ENCODE assay signal across 17 cellular contexts in the genomic region with DNA sequence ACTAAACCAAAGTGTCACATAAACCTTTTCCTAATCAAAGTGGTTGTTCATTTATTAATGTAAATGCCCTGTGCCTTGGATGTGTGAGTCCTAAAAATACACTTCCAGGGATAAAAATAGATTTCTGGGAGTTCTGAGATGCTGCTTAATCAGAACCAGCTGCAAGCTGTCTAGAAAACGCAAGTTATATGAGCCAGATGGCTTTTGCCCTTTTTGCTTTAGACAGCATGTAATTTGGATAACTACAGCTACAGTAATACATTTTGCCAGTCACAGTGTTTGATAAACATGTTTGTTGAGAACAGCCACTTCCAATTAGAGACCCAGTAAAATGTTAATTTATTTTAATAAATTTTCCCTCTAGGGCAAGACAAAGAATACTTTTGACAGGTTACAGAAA.
A peak's percentile ranks its signal among the peaks of the same experiment; 100 is the strongest.
DNase-seq lines count a peak whose midpoint lies in the region; ATAC-seq and TF ChIP-seq lines count a peak whose summit lies in the region.
"Had no signal": no experiment of that assay in that cellular context is flagged by ENCODE, and none has a peak within 500 bp of the region (broad histone marks: within the 10 kb centered on the region; RNA-seq: fewer than 3 reads in every experiment).

No MANE protein-coding gene starts in this region.

- H3K4me3 ChIP-seq in BE2C (ENCODE audit: low read depth, low read length) (no peak overlapping the region), HAP-1 (no peak overlapping the region)
- H3K4me3 ChIP-seq: Peyer's patch had no signal

- H3K4me3 Mint-ChIP-seq in brain = no peak overlapping the region
- H3K4me3 Mint-ChIP-seq: activated CD4-positive, alpha-beta T cell treated with anti-CD3 and anti-CD28 coated beads, Interleukin-2, amount 10 ng/mL, durations not matched to agents 24 days and 14 days; activated T-cell treated with anti-CD3 and anti-CD28 coated beads, Interleukin-2, amount 50 U/mL, for 24 hours; CD14-positive monocyte had no signal

- in situ Hi-C loops in HAP-1 (cut with MboI; ENCODE audit: low sequenced_read_pairs) = no loop called here

- DNase-seq in BE2C (peak; percentile 28), NCI-H2171 (lab: John Stamatoyannopoulos, UW) (peak; percentile 18), iris pigment epithelial cell (ENCODE audit: low read depth) (peak; percentile 4), HAP-1 (ENCODE audit: low spot score in 2 of 2) (no peak), DMS114 treated with DMSO at 0.1 percent for 48 hours (lab: John Stamatoyannopoulos, UW; ENCODE audit: unreplicated experiment) (no peak), activated T-cell treated with anti-CD3 and anti-CD28 coated beads for 4 hours (no peak)
- DNase-seq: activated CD4-positive, alpha-beta T cell treated with anti-CD3 and anti-CD28 coated beads, Interleukin-2, amount 10 ng/mL, durations not matched to agents 24 days and 14 days; activated T-cell treated with anti-CD3 and anti-CD28 coated beads, Interleukin-2, amount 50 U/mL, for 24 hours; kidney glomerular epithelial cell; NCI-H146; NCI-H526 treated with DMSO at 0.1 percent for 48 hours; Peyer's patch; stimulated activated CD4-positive, alpha-beta T cell treated with anti-CD3 and anti-CD28 coated beads, Interleukin-2, amount 100 ng/mL, for 24 hours; trophoblast cell had no signal

- H3K27me3 ChIP-seq in BE2C = no peaks in the 10 kb centered on the region
- peaks cover 6% of the 10 kb centered on the region; the same call in 1 of the 2 replicates for H3K27me3 ChIP-seq in HAP-1 (ENCODE audit: low read depth)
- H3K27me3 ChIP-seq: Peyer's patch had no signal

- H3K4me1 ChIP-seq in BE2C (peaks cover 32% of the 10 kb centered on the region), HAP-1 (no peaks in the 10 kb centered on the region)
- H3K4me1 ChIP-seq: Peyer's patch had no signal

- TF ChIP-seq CTCF in BE2C (IDR thresholded peaks at IDR 0.05; ENCODE audit: low read depth, low read length) = no peak
- no peak for TF ChIP-seq CTCF in brain (conservative IDR thresholded peaks at IDR 0.05)

- no peaks in the 10 kb centered on the region for H3K36me3 ChIP-seq in BE2C
- no peaks in the 10 kb centered on the region for H3K36me3 ChIP-seq in HAP-1 (replicated peaks)
- H3K36me3 ChIP-seq: Peyer's patch had no signal

- peaks cover 27% of the 10 kb centered on the region for H3K4me1 Mint-ChIP-seq in brain
- H3K4me1 Mint-ChIP-seq: activated CD4-positive, alpha-beta T cell treated with anti-CD3 and anti-CD28 coated beads, Interleukin-2, amount 10 ng/mL, durations not matched to agents 24 days and 14 days had no signal

- no peaks in the 10 kb centered on the region for H3K36me3 Mint-ChIP-seq in brain
- H3K36me3 Mint-ChIP-seq: CD14-positive monocyte had no signal

- H3K27me3 Mint-ChIP-seq in brain = no peaks in the 10 kb centered on the region
- H3K27me3 Mint-ChIP-seq: activated T-cell treated with anti-CD3 and anti-CD28 coated beads, Interleukin-2, amount 50 U/mL, for 24 hours had no signal

- ATAC-seq in GM21390 (IDR thresholded peaks at IDR 0.05; ENCODE audit: unreplicated experiment) = no peak

- peak overlapping the region in 4 of 5 experiments; percentile 22 to 61 (median 29) for H3K27ac Mint-ChIP-seq in brain
- H3K27ac Mint-ChIP-seq: activated CD4-positive, alpha-beta T cell treated with anti-CD3 and anti-CD28 coated beads, Interleukin-2, amount 10 ng/mL, durations not matched to agents 24 days and 14 days; activated T-cell treated with anti-CD3 and anti-CD28 coated beads, Interleukin-2, amount 50 U/mL, for 24 hours; CD14-positive monocyte had no signal

- H3K9me3 ChIP-seq in BE2C = no peaks in the 10 kb centered on the region
- H3K9me3 ChIP-seq in HAP-1 = no peaks in the 10 kb centered on the region
- H3K9me3 ChIP-seq: Peyer's patch had no signal

- no peaks in the 10 kb centered on the region for H3K9me3 Mint-ChIP-seq in brain
- H3K9me3 Mint-ChIP-seq: activated CD4-positive, alpha-beta T cell treated with anti-CD3 and anti-CD28 coated beads, Interleukin-2, amount 10 ng/mL, durations not matched to agents 24 days and 14 days; activated T-cell treated with anti-CD3 and anti-CD28 coated beads, Interleukin-2, amount 50 U/mL, for 24 hours had no signal

Comparison
In these comparisons a context has a peak if more than half of its experiments do, and no peak if none do; other contexts are left out.
1. DNase-seq: peak in BE2C (single experiment), NCI-H2171 (single experiment) and iris pigment epithelial cell (single experiment); none in HAP-1 (0 of 2), DMS114 treated with DMSO at 0.1 percent for 48 hours (single experiment) and activated T-cell treated with anti-CD3 and anti-CD28 coated beads for 4 hours (single experiment).